Comparison of ENCODE assay signal across 1 cellular context in the genomic region with DNA sequence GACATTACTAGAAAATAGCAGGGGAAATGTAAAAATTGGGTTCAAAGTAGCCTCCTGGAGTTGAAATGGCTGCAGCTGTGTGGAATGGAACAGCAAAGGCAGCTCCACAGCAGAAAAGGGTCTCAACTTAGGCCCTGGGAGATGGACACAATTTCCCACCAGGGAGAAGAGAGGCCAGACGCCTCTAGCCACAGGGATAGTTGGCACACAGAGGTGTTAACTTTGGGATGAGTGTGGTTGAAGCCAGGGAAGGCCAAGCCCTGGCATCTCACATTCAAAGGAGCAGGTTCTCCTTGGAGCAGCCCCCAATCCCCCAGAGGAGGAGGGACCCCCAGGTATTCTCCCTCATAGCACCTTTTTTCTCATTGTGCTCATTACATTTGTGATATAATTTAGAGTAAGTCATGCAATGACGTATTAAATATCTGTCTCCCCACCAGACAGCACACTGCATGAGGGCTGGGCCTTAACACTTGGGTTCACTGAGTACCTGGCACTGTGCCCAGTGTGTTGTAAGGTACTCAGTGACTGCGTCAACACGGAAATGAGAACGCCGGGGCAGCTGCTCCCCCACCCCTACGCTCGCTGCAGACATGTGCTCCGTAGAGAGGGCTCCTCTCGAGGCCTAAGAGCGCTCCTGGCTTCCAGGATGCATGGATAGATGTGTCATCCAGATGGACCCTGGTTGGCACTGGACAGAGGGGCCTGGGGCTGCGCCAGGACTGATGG.
TF ChIP-seq lines count a peak whose summit lies in the region.

No MANE protein-coding gene starts in this region.

TF ChIP-seq in H1, 55 proteins besides CTCF, POLR2A, EP300 and RAD21 (continued from another document):
- TF ChIP-seq SRF (IDR thresholded peaks at IDR 0.05; ENCODE audit: low read depth, low read length), result no peak
- TF ChIP-seq, protein P1, sequence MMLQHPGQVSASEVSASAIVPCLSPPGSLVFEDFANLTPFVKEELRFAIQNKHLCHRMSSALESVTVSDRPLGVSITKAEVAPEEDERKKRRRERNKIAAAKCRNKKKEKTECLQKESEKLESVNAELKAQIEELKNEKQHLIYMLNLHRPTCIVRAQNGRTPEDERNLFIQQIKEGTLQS (IDR thresholded peaks at IDR 0.05; ENCODE audit: insufficient read depth, low read depth, low read length), result no peak
- no peak for TF ChIP-seq TAF1 (IDR thresholded peaks at IDR 0.05; ENCODE audit: low read depth, low read length)
- TF ChIP-seq GABPA (IDR thresholded peaks at IDR 0.05; ENCODE audit: borderline replicate concordance, insufficient read depth, low read length), result no peak
- TF ChIP-seq CREB1 (IDR thresholded peaks at IDR 0.05), result no peak
